ENCODE assay signal across 27 cellular contexts in the genomic region with DNA sequence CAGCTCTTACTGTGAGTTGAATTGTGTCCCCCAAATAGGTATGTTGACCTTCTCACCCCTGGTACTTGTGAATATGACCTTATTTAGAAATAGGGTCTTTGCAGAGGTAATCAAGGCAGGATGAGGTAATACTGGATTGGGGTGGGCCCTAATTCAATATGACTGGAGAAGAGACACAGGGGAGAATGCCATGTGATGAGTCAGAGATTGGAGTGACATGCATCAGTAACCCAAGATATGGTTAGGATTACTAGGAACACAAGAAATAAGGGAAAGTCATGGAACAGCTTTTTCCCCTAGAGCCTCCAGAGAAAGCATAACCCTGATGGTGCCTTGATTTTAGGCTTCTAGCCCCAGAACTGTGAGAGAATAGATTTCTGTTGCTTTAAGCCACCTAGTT.
"Had no signal": no experiment of that assay in that cellular context is flagged by ENCODE, and none has a peak within 500 bp of the region (broad histone marks: within the 10 kb centered on the region; RNA-seq: fewer than 3 reads in every experiment).

No MANE protein-coding gene starts in this region.

- H3K4me3 ChIP-seq: colonic mucosa, gastrocnemius medialis, heart right ventricle, neural progenitor cell, sigmoid colon, testis, tibial artery had no signal

- H3K4me1 Mint-ChIP-seq: endodermal cell; naive thymus-derived CD4-positive, alpha-beta T cell; nephron; neural progenitor cell; stimulated activated memory B cell treated with anti-CD40 and anti-IgM and Interleukin-4, amounts not matched to agents 10 μg/mL and 1 μg/mL and 100 μg/mL, for 72 hours had no signal

- H3K9me3 ChIP-seq: colonic mucosa, gastrocnemius medialis, heart right ventricle, sigmoid colon, testis, tibial artery had no signal

- H3K9ac ChIP-seq: neural progenitor cell, parathyroid adenoma had no signal

- H3K27me3 ChIP-seq: colonic mucosa, gastrocnemius medialis, neural progenitor cell, sigmoid colon, testis had no signal

- H3K79me2 ChIP-seq: parathyroid adenoma had no signal

- DNase-seq: colonic mucosa; effector CD8-positive, alpha-beta T cell; endodermal cell; foreskin fibroblast; gastrocnemius medialis; heart right ventricle; hippocampal formation; mesenchymal stem cell; midbrain; naive thymus-derived CD4-positive, alpha-beta T cell; right cardiac atrium; sigmoid colon; stimulated activated CD4-positive, alpha-beta T cell treated with anti-CD3 and anti-CD28 coated beads, Interleukin-4, amount 100 ng/mL, for 4 hours; stimulated activated naive CD8-positive, alpha-beta T cell treated with anti-CD3 and anti-CD28 coated beads, Interleukin-15, Interleukin-2, amounts not matched to agents 100 U/mL and 50 U/mL, for 24 hours; substantia nigra; testis; tibial artery had no signal

- H2AFZ ChIP-seq: neural progenitor cell, parathyroid adenoma had no signal

- H3K36me3 ChIP-seq: colonic mucosa, gastrocnemius medialis, heart right ventricle, neural progenitor cell, sigmoid colon, tibial artery had no signal

- FAIRE-seq: islet of Langerhans had no signal

- H3K36me3 Mint-ChIP-seq: naive thymus-derived CD4-positive, alpha-beta T cell; neural progenitor cell; stimulated activated memory B cell treated with anti-CD40 and anti-IgM and Interleukin-4, amounts not matched to agents 10 μg/mL and 1 μg/mL and 100 μg/mL, for 72 hours; type B pancreatic cell had no signal

- H3K9me3 Mint-ChIP-seq: dendritic cell treated with granulocyte-macrophage colony-stimulating factor and Interleukin-4, amounts not matched to agents 40 ng/mL and 50 ng/mL, for 4 days; endodermal cell; nephron; neural progenitor cell; type B pancreatic cell had no signal

- H3K27ac ChIP-seq: colonic mucosa, epithelial cell of prostate, gastrocnemius medialis, heart right ventricle, neural progenitor cell, parathyroid adenoma, sigmoid colon, testis, tibial artery had no signal

- H3K4me1 ChIP-seq: colonic mucosa, gastrocnemius medialis, heart right ventricle, neural progenitor cell, parathyroid adenoma, sigmoid colon, testis, tibial artery had no signal

- H3K4me2 ChIP-seq: neural progenitor cell had no signal

- ATAC-seq: esophagus mucosa; gastrocnemius medialis; heart right ventricle; naive thymus-derived CD4-positive, alpha-beta T cell; right cardiac atrium; stimulated activated memory B cell treated with anti-CD40 and anti-IgM and Interleukin-4, amounts not matched to agents 10 μg/mL and 1 μg/mL and 100 μg/mL, for 72 hours; stimulated activated naive CD8-positive, alpha-beta T cell treated with anti-CD3 and anti-CD28 coated beads, Interleukin-15, Interleukin-2, amounts not matched to agents 100 U/mL and 50 U/mL, for 24 hours had no signal

- H3K4me3 Mint-ChIP-seq: dendritic cell treated with granulocyte-macrophage colony-stimulating factor and Interleukin-4, amounts not matched to agents 40 ng/mL and 50 ng/mL, for 4 days; endodermal cell; naive thymus-derived CD4-positive, alpha-beta T cell; nephron; neural progenitor cell; stimulated activated memory B cell treated with anti-CD40 and anti-IgM and Interleukin-4, amounts not matched to agents 10 μg/mL and 1 μg/mL and 100 μg/mL, for 72 hours; type B pancreatic cell had no signal

- H3K27ac Mint-ChIP-seq: dendritic cell treated with granulocyte-macrophage colony-stimulating factor and Interleukin-4, amounts not matched to agents 40 ng/mL and 50 ng/mL, for 4 days; endodermal cell; naive thymus-derived CD4-positive, alpha-beta T cell; nephron; neural progenitor cell; progenitor cell of endocrine pancreas; stimulated activated memory B cell treated with anti-CD40 and anti-IgM and Interleukin-4, amounts not matched to agents 10 μg/mL and 1 μg/mL and 100 μg/mL, for 72 hours; type B pancreatic cell had no signal
